Comparison of ENCODE assay signal across 12 cellular contexts in the genomic region with DNA sequence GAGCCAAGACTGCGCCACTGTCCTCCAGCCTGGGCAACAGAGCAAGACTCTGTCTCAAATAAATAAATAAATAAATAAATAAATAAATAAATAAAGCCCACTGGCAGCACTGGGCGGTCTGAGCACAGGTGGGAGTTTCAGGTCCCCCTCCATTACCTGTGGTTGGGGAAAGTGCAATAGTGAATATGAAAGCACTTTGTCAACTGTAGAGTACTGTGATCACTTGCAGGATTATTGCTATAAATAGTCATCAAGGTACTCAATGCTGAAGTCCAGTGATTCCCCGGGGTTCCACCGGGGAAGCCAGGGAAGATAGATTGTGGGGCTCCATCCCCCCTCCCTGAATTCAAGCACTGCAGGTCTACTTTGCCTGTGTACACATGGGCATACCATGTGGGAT. TPM values are rescaled to one million over a fixed set of nuclear protein-coding genes. Genes with fewer than 3 reads are reported as not detected.
DNase-seq lines count a peak whose midpoint lies in the region; ATAC-seq, FAIRE-seq and TF ChIP-seq lines count a peak whose summit lies in the region.
"Had no signal": no experiment of that assay in that cellular context is flagged by ENCODE, and none has a peak within 500 bp of the region (broad histone marks: within the 10 kb centered on the region; RNA-seq: fewer than 3 reads in every experiment).

No MANE protein-coding gene starts in this region.

- no peak overlapping the region for H3K9ac ChIP-seq in KMS-11

- peaks cover 33% of the 10 kb centered on the region for H3K4me1 ChIP-seq in KMS-11 (ENCODE audit: low read depth, poor library complexity, severe bottlenecking)

- peak; percentile 54 for DNase-seq in GM12891 (ENCODE audit: insufficient read length, low spot score)
- no peak for DNase-seq in SW 1271 (lab: John Stamatoyannopoulos, UW)
- DNase-seq in SIG-M5 (lab: John Stamatoyannopoulos, UW), result no peak
- no peak for DNase-seq in ecto neural progenitor cell (ENCODE audit: low spot score)
- DNase-seq in foreskin fibroblast, result no peak
- DNase-seq: CD4-positive, CD25-positive, alpha-beta regulatory T cell; central memory CD4-positive, alpha-beta T cell; NCI-H1694 treated with DMSO at 0.1 percent for 48 hours; trophoblast cell had no signal

- TF ChIP-seq CTCF in KMS-11 (conservative IDR thresholded peaks at IDR 0.05; ENCODE audit: low read depth, low read length) (no peak), foreskin fibroblast (IDR thresholded peaks at IDR 0.05; ENCODE audit: low read depth, low read length) (no peak)

- peak; percentile 78 for FAIRE-seq in GM12891 (lab: Jason Lieb, UNC)

- no peaks in the 10 kb centered on the region for H4K20me1 ChIP-seq in KMS-11 (ENCODE audit: insufficient read depth)

- TF ChIP-seq POLR2A in GM12891 (IDR thresholded peaks at IDR 0.05; ENCODE audit: low read depth, low read length), result no peak

- no peaks in the 10 kb centered on the region for H3K79me2 ChIP-seq in KMS-11 (ENCODE audit: insufficient read depth, low read depth)

- ATAC-seq in GM19023 (IDR thresholded peaks at IDR 0.05; ENCODE audit: unreplicated experiment), result peak; percentile 39
- ATAC-seq in HG02610 (IDR thresholded peaks at IDR 0.05; ENCODE audit: unreplicated experiment), result peak; percentile 67

- no peak overlapping the region for H3K27ac ChIP-seq in KMS-11

- H3K27me3 ChIP-seq in KMS-11 (ENCODE audit: insufficient read depth, low read depth), result no peaks in the 10 kb centered on the region

- peak overlapping the region; percentile 25; the same call in 1 of the 2 replicates for H3K4me2 ChIP-seq in KMS-11

- H3K4me3 ChIP-seq in KMS-11 (IDR thresholded peaks at IDR 0.05; ENCODE audit: insufficient read depth, low read depth, low read length) (no peak overlapping the region), foreskin fibroblast (ENCODE audit: low read depth in 1 of 2, low read length in 2 of 2) (no peak overlapping the region)

- H3K36me3 ChIP-seq in KMS-11 (ENCODE audit: insufficient read depth), result no peaks in the 10 kb centered on the region

- H2AFZ ChIP-seq in KMS-11 (ENCODE audit: low read depth), result no peak overlapping the region

TF ChIP-seq in GM12891, 5 proteins besides CTCF, POLR2A, EP300 and RAD21:
- TF ChIP-seq TAF1 (IDR thresholded peaks at IDR 0.05; ENCODE audit: low read depth, low read length) (no peak), POLR2AphosphoS5 (IDR thresholded peaks at IDR 0.05; ENCODE audit: low read depth, low read length) (no peak), PAX5 (IDR thresholded peaks at IDR 0.05; ENCODE audit: insufficient read depth, low read length, severe bottlenecking) (no peak), POU2F2 (IDR thresholded peaks at IDR 0.05; ENCODE audit: low read depth, low read length) (peak; percentile 46; the same call in 1 of the 2 replicates), SPI1 (IDR thresholded peaks at IDR 0.05; ENCODE audit: low read depth, low read length) (no peak)
TF ChIP-seq in GM12891: peak in this region for 1.

RNA-seq across cellular contexts. Expression of gene CPNE2, which starts 42.7 kb away (rescaled TPM):
- 13.0 TPM for polyA plus RNA-seq in GM12891 (2012; ENCODE audit: low read depth, missing spikeins)
